ENCODE assay signal across 13 cellular contexts in the genomic region with DNA sequence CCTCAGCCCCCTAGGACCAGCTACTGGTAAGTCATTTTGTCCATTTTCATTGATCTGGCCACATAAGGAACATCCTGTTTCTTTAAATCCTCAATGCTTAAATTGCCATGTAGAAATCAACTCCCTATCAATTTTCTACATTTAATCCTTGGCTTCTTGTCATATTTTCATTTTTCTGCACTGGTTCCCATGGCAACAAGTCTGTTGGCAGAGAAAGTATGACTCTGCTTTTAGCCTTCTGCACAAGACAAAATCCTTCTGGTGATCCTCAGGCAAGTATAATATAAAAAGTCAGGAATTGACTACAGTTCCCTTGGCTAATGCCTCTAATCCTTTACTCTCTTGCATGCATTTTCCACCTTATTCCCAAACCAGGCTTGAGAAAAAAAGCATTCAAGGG.
A peak's percentile ranks its signal among the peaks of the same experiment; 100 is the strongest.
DNase-seq lines count a peak whose midpoint lies in the region; ATAC-seq and TF ChIP-seq lines count a peak whose summit lies in the region.
"Had no signal": no experiment of that assay in that cellular context is flagged by ENCODE, and none has a peak within 500 bp of the region (broad histone marks: within the 10 kb centered on the region; RNA-seq: fewer than 3 reads in every experiment).

No MANE protein-coding gene starts in this region.

- H3K36me3 ChIP-seq in ovary, result no peaks in the 10 kb centered on the region

- peak; percentile 38 for DNase-seq in GM03348 (ENCODE audit: low spot score)
- DNase-seq in amniotic stem cell (lab: John Stamatoyannopoulos, UW), result peak; percentile 40
- DNase-seq in fibroblast of villous mesenchyme (ENCODE audit: low read depth), result peak; percentile 74
- DNase-seq in ovary, result peak in 4 of 5 donors; percentile 15 to 50 (median 23)
- no peak for DNase-seq in NCI-H1694 treated with DMSO at 0.1 percent for 48 hours (lab: John Stamatoyannopoulos, UW)
- no peak for DNase-seq in coronary artery (ENCODE audit: low spot score)
- DNase-seq: activated CD8-positive, alpha-beta memory T cell treated with anti-CD3 and anti-CD28 coated beads, Interleukin-2, amount 50 U/mL, for 4 hours; central memory CD4-positive, alpha-beta T cell; COR-L47; hypothalamus; NCI-H1417 had no signal

- ATAC-seq in GM21423 (IDR thresholded peaks at IDR 0.05; ENCODE audit: unreplicated experiment) (no peak), HG03175 (IDR thresholded peaks at IDR 0.05; ENCODE audit: unreplicated experiment) (no peak)

- TF ChIP-seq POLR2A in ovary (IDR thresholded peaks at IDR 0.05), result no peak

- no peak for TF ChIP-seq EP300 in ovary (IDR thresholded peaks at IDR 0.05)

- peaks cover 12% of the 10 kb centered on the region for H3K4me1 ChIP-seq in ovary (ENCODE audit: insufficient read depth)

- H3K4me3 ChIP-seq in fibroblast of villous mesenchyme (ENCODE audit: low read depth, low read length) (no peak overlapping the region), ovary (no peak overlapping the region), coronary artery (no peak overlapping the region)

- H3K27ac ChIP-seq in ovary, result peak overlapping the region in 1 of 2 donors; percentile 21
- H3K27ac ChIP-seq in coronary artery, result peak overlapping the region in 1 of 2 donors; percentile 65

- TF ChIP-seq CTCF in fibroblast of villous mesenchyme (IDR thresholded peaks at IDR 0.05; ENCODE audit: insufficient read depth, low read depth, low read length), result no peak
- TF ChIP-seq CTCF in ovary (IDR thresholded peaks at IDR 0.05), result no peak
- no peak for TF ChIP-seq CTCF in coronary artery (IDR thresholded peaks at IDR 0.05)

- H3K27me3 ChIP-seq in ovary, result no peaks in the 10 kb centered on the region

- no peaks in the 10 kb centered on the region for H3K9me3 ChIP-seq in ovary

- intact Hi-C loops in ovary (cut with DNase I), result no loop called here

Comparison
In these comparisons a context has a peak if more than half of its experiments do, and no peak if none do; other contexts are left out.
1. DNase-seq: peak in GM03348 (single experiment), amniotic stem cell (single experiment), fibroblast of villous mesenchyme (single experiment) and ovary (4 of 5); none in NCI-H1694 treated with DMSO at 0.1 percent for 48 hours (single experiment) and coronary artery (single experiment).